Comparison of ENCODE assay signal across 8 cellular contexts in the genomic region with DNA sequence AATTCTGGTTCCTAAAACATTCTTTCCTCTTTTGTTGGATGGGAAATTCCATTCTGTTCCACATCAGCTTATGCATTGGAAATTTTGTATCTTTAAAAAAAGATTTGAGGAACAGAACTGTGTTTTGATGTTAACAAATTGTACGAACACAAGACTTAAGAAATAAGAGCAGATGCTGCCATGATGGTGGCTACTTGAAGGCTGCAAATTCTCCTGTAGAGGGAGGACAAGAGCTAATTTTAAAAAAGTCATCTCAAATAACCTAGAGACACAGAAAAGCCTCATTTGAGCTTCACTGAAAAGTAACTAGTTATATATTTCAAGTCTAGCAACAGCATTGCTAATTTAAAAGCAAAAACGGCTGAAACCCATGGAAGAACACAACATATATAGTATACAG.
A peak's percentile ranks its signal among the peaks of the same experiment; 100 is the strongest.
DNase-seq lines count a peak whose midpoint lies in the region; ATAC-seq and TF ChIP-seq lines count a peak whose summit lies in the region.

No MANE protein-coding gene starts in this region.

- DNase-seq in AG09319 (ENCODE audit: extremely low read depth, low read depth): no peak
- peak; percentile 18 for DNase-seq in SK-N-MC (ENCODE audit: low read depth, low spot score)
- DNase-seq in glomerular visceral epithelial cell (ENCODE audit: extremely low spot score): peak; percentile 29
- no peak for DNase-seq in GOT3 (lab: John Stamatoyannopoulos, UW)
- DNase-seq in HUDEP-2 (lab: John Stamatoyannopoulos, UW; ENCODE audit: unreplicated experiment in 76 of 76): no peak

- H3K36me3 ChIP-seq in SK-N-MC (ENCODE audit: insufficient read depth, low read length): peaks cover 3% of the 10 kb centered on the region; the same call in 1 of the 2 replicates

- ATAC-seq in HG02588 (IDR thresholded peaks at IDR 0.05; ENCODE audit: unreplicated experiment) (no peak), GM21786 (IDR thresholded peaks at IDR 0.05; ENCODE audit: unreplicated experiment) (no peak)

- H3K9ac ChIP-seq in SK-N-MC (ENCODE audit: insufficient read length): no peak overlapping the region

- H3K4me3 ChIP-seq in SK-N-MC: no peak overlapping the region

- no peak overlapping the region for H3K27ac ChIP-seq in SK-N-MC

- peak; percentile 40 for TF ChIP-seq CTCF in AG09319 (IDR thresholded peaks at IDR 0.05; ENCODE audit: low read depth, low read length)
- TF ChIP-seq CTCF in GM12873 (IDR thresholded peaks at IDR 0.05; ENCODE audit: insufficient read depth, low read depth, low read length, missing control alignments): peak; percentile 40

- no peaks in the 10 kb centered on the region for H3K9me3 ChIP-seq in SK-N-MC (ENCODE audit: low read depth, low read length)

Comparison
In these comparisons a context has a peak if more than half of its experiments do, and no peak if none do; other contexts are left out.
1. DNase-seq: peak in SK-N-MC (single experiment) and glomerular visceral epithelial cell (single experiment); none in AG09319 (single experiment), GOT3 (single experiment) and HUDEP-2 (0 of 76).